ENCODE assay signal across 8 cellular contexts in genomic region chr1:45512641-45513054, GRCh38. TPM values are rescaled to one million over a fixed set of nuclear protein-coding genes. Genes with fewer than 3 reads are reported as not detected.
DNase-seq lines count a peak whose midpoint lies in the region; ATAC-seq and TF ChIP-seq lines count a peak whose summit lies in the region.

No MANE protein-coding gene starts in this region.

- intact Hi-C loops in CD8-positive, alpha-beta T cell (cut with DNase I, micrococcal nuclease), result loop anchor here (1.0 to 2.0 kb wide), 3 partner anchors 58 to 370 kb away; partner anchors contain the start of gene IPP (in 1 of the 2)
- intact Hi-C loops in esophagus muscularis mucosa (cut with DNase I), result loop anchor here (5.0 kb wide), 1 partner anchor 55 kb away; no protein-coding TSS in a partner anchor

- H3K4me1 Mint-ChIP-seq in CD8-positive, alpha-beta T cell (ENCODE audit: low read depth), result peaks cover 2% of the 10 kb centered on the region

- H3K4me3 ChIP-seq in CD8-positive, alpha-beta T cell (ENCODE audit: low read depth, low read length), result no peak overlapping the region
- H3K4me3 ChIP-seq in OCI-LY1 (ENCODE audit: low read depth, low read length, poor library complexity, severe bottlenecking), result no peak overlapping the region
- no peak overlapping the region for H3K4me3 ChIP-seq in esophagus muscularis mucosa
- H3K4me3 ChIP-seq in neural cell (ENCODE audit: low read length), result no peak overlapping the region

- H3F3A ChIP-seq in OCI-LY1 (ENCODE audit: insufficient read depth, low read length), result no peaks in the 10 kb centered on the region
- H3F3A ChIP-seq in neural cell (ENCODE audit: insufficient read depth, low read length, poor library complexity, severe bottlenecking), result no peaks in the 10 kb centered on the region

- H2AFZ ChIP-seq in OCI-LY1 (ENCODE audit: low read length) (no peak overlapping the region), neural cell (ENCODE audit: low read depth, low read length) (no peak overlapping the region)

- H3K9me2 ChIP-seq in OCI-LY1 (ENCODE audit: low read depth, low read length), result no peaks in the 10 kb centered on the region
- H3K9me2 ChIP-seq in neural cell (ENCODE audit: insufficient read depth, low read length), result no peaks in the 10 kb centered on the region

- H3K27ac ChIP-seq in CD8-positive, alpha-beta T cell (ENCODE audit: low read depth, low read length), result no peak overlapping the region
- H3K27ac ChIP-seq in OCI-LY1 (ENCODE audit: low read depth, low read length, poor library complexity, severe bottlenecking), result no peak overlapping the region
- no peak overlapping the region for H3K27ac ChIP-seq in esophagus muscularis mucosa (replicated peaks in 1 of 4)
- H3K27ac ChIP-seq in neural cell (ENCODE audit: low read length), result no peak overlapping the region

- CTCF ChIA-PET in CD8-positive, alpha-beta T cell (lab: Charles Lee), result interaction anchor here (0.6 to 3.8 kb wide), 25 partner anchors 8 to 719 kb away, joined by 3 to 132 read pairs (median 4); partner anchors contain the start of genes AKR1A1, CCDC163, MMACHC and NASP

- H3K27ac Mint-ChIP-seq in CD8-positive, alpha-beta T cell, result peak overlapping the region; percentile 4

- POLR2A ChIA-PET in CD8-positive, alpha-beta T cell (lab: Charles Lee), result interaction anchor here (4.1 kb wide), 1 partner anchor 9 kb away, joined by 18 read pairs; the partner anchor contains the start of gene PRDX1

- ATAC-seq in CD8-positive, alpha-beta T cell, result peak; percentile 65
- ATAC-seq in HG02763 (IDR thresholded peaks at IDR 0.05; ENCODE audit: unreplicated experiment), result peak; percentile 61
- no peak for ATAC-seq in HG03378 (IDR thresholded peaks at IDR 0.05; ENCODE audit: unreplicated experiment)
- no peak for ATAC-seq in HG03280 (IDR thresholded peaks at IDR 0.05; ENCODE audit: unreplicated experiment)

- H3K9ac ChIP-seq in OCI-LY1 (ENCODE audit: low read length) (no peak overlapping the region), neural cell (ENCODE audit: low read length) (no peak overlapping the region)

- no peaks in the 10 kb centered on the region for H3K27me3 Mint-ChIP-seq in CD8-positive, alpha-beta T cell (ENCODE audit: low read depth)

- no peaks in the 10 kb centered on the region for H3K9me3 ChIP-seq in CD8-positive, alpha-beta T cell (ENCODE audit: low read length)
- H3K9me3 ChIP-seq in OCI-LY1 (ENCODE audit: low read length) (no peaks in the 10 kb centered on the region), esophagus muscularis mucosa (no peaks in the 10 kb centered on the region), neural cell (ENCODE audit: low read length) (no peaks in the 10 kb centered on the region)

- H3K27me3 ChIP-seq in CD8-positive, alpha-beta T cell (ENCODE audit: insufficient read depth, low read length), result no peaks in the 10 kb centered on the region
- H3K27me3 ChIP-seq in OCI-LY1 (ENCODE audit: insufficient read depth, low read length) (no peaks in the 10 kb centered on the region), esophagus muscularis mucosa (no peaks in the 10 kb centered on the region), neural cell (ENCODE audit: insufficient read depth, low read depth, low read length) (no peaks in the 10 kb centered on the region)

- no peaks in the 10 kb centered on the region for H3K9me3 Mint-ChIP-seq in CD8-positive, alpha-beta T cell

- H3K4me3 Mint-ChIP-seq in CD8-positive, alpha-beta T cell, result no peak overlapping the region

- H4K20me1 ChIP-seq in OCI-LY1 (ENCODE audit: insufficient read depth, low read length) (no peaks in the 10 kb centered on the region), neural cell (ENCODE audit: insufficient read depth) (no peaks in the 10 kb centered on the region)

- no peaks in the 10 kb centered on the region for H3K4me1 ChIP-seq in CD8-positive, alpha-beta T cell (ENCODE audit: insufficient read depth, low read length)
- peaks cover 9% of the 10 kb centered on the region for H3K4me1 ChIP-seq in OCI-LY1 (ENCODE audit: insufficient read depth, low read length, severe bottlenecking)
- H3K4me1 ChIP-seq in esophagus muscularis mucosa, result peaks cover 10 to 35% (median 33%) of the 10 kb centered on the region in 4 donors

- TF ChIP-seq RAD21 in neural cell (conservative IDR thresholded peaks at IDR 0.05), result peak; percentile 44

- no peak for TF ChIP-seq POLR2A in esophagus muscularis mucosa (IDR thresholded peaks at IDR 0.05; ENCODE audit: low read depth)

- DNase-seq in CD8-positive, alpha-beta T cell, result peak in 6 of 7 experiments; percentile 35 to 66 (median 58)
- DNase-seq in activated T-cell treated with anti-CD3 and anti-CD28 coated beads for 1 hour (ENCODE audit: low read depth), result peak; percentile 45
- no peak for DNase-seq in esophagus muscularis mucosa (ENCODE audit: extremely low spot score)

- H3K79me2 ChIP-seq in OCI-LY1 (ENCODE audit: insufficient read depth, low read length), result peaks cover 5% of the 10 kb centered on the region; the same call in 1 of the 2 replicates
- no peaks in the 10 kb centered on the region for H3K79me2 ChIP-seq in neural cell (replicated peaks; ENCODE audit: insufficient read depth, low read length)

- TF ChIP-seq CTCF in CD8-positive, alpha-beta T cell (IDR thresholded peaks at IDR 0.05), result peak; percentile 61
- TF ChIP-seq CTCF in OCI-LY1 (IDR thresholded peaks at IDR 0.05; ENCODE audit: low read length) (peak; percentile 82), esophagus muscularis mucosa (IDR thresholded peaks at IDR 0.05) (peak; percentile 47 to 70 (median 64)), neural cell (IDR thresholded peaks at IDR 0.05; ENCODE audit: poor library complexity, severe bottlenecking) (peak; percentile 55)

- H3K4me2 ChIP-seq in OCI-LY1 (ENCODE audit: low read length) (no peak overlapping the region), neural cell (ENCODE audit: low read length) (no peak overlapping the region)

- TF ChIP-seq EP300 in esophagus muscularis mucosa (IDR thresholded peaks at IDR 0.05) (no peak), neural cell (conservative IDR thresholded peaks at IDR 0.05; ENCODE audit: poor library complexity, severe bottlenecking) (no peak)

- 100% methylated on average over 1 of the region's 1 CpG for WGBS in esophagus muscularis mucosa

- peaks cover 88% of the 10 kb centered on the region for H3K36me3 Mint-ChIP-seq in CD8-positive, alpha-beta T cell

- peaks cover 28% of the 10 kb centered on the region for H3K36me3 ChIP-seq in CD8-positive, alpha-beta T cell (ENCODE audit: insufficient read depth, low read length)
- peaks cover 99% of the 10 kb centered on the region for H3K36me3 ChIP-seq in OCI-LY1 (ENCODE audit: insufficient read depth, low read length)
- peaks cover 72 to 95% (median 87%) of the 10 kb centered on the region in 4 donors for H3K36me3 ChIP-seq in esophagus muscularis mucosa
- peaks cover 4% of the 10 kb centered on the region for H3K36me3 ChIP-seq in neural cell (ENCODE audit: insufficient read depth, low read length)

TF ChIP-seq in neural cell, 6 proteins besides CTCF, POLR2A, EP300 and RAD21:
- TF ChIP-seq EZH2 (IDR thresholded peaks at IDR 0.05; ENCODE audit: borderline replicate concordance, insufficient read depth, low read length, poor library complexity, severe bottlenecking), result no peak
- TF ChIP-seq SMC3 (conservative IDR thresholded peaks at IDR 0.05; ENCODE audit: poor library complexity), result peak; percentile 63
TF ChIP-seq in neural cell: peak in this region for 1.

RNA-seq across cellular contexts. Expression of gene PRDX1, which starts 9.0 kb away (rescaled TPM):
- total RNA-seq in CD8-positive, alpha-beta T cell, result 10 to 100 TPM; 20.4 to 27.0 TPM
- 100 to 1,000 TPM; 244 to 349 (median 321) TPM for total RNA-seq in esophagus muscularis mucosa
- polyA plus RNA-seq in neural cell, result 239 and 304 TPM in 2 replicates
- 75.4 and 84.0 TPM in 2 replicates for polyA minus RNA-seq in neural cell

RNA-seq across cellular contexts. Expression of gene MMACHC, which starts 12.5 kb away (rescaled TPM):
- under 1 TPM; 0.14 to 0.30 TPM for total RNA-seq in CD8-positive, alpha-beta T cell
- 1 to 10 TPM; 1.3 to 4.6 (median 3.3) TPM for total RNA-seq in esophagus muscularis mucosa
- 0.90 and 1.4 TPM in 2 replicates for polyA plus RNA-seq in neural cell
- polyA minus RNA-seq in neural cell, result 2.5 and 3.9 TPM in 2 replicates

RNA-seq across cellular contexts. Expression of gene CCDC163, which starts 12.8 kb away (rescaled TPM):
- total RNA-seq in CD8-positive, alpha-beta T cell, result 1 to 10 TPM; 3.9 to 4.7 TPM
- total RNA-seq in esophagus muscularis mucosa, result 1 to 10 TPM in 2 of 4 donors, under 1 TPM in 2; 0.50 to 1.3 (median 0.98) TPM
- 3.5 and 4.9 TPM in 2 replicates for polyA plus RNA-seq in neural cell
- polyA minus RNA-seq in neural cell, result 1.5 and 2.2 TPM in 2 replicates

RNA-seq across cellular contexts. Expression of gene TESK2, which starts 21.7 kb away (rescaled TPM):
- 1 to 10 TPM; 4.6 to 5.8 TPM for total RNA-seq in CD8-positive, alpha-beta T cell
- total RNA-seq in esophagus muscularis mucosa, result 1 to 10 TPM; 3.3 to 6.5 (median 4.8) TPM
- 0.50 and 0.51 TPM in 2 replicates for polyA plus RNA-seq in neural cell
- polyA minus RNA-seq in neural cell, result 0.35 and 0.49 TPM in 2 replicates

RNA-seq across cellular contexts. Expression of gene AKR1A1, which starts 38.0 kb away (rescaled TPM):
- 10 to 100 TPM; 27.2 to 31.9 TPM for total RNA-seq in CD8-positive, alpha-beta T cell
- 10 to 100 TPM; 45.6 to 64.0 (median 51.0) TPM for total RNA-seq in esophagus muscularis mucosa
- polyA plus RNA-seq in neural cell, result 149 and 170 TPM in 2 replicates
- 52.0 and 55.5 TPM in 2 replicates for polyA minus RNA-seq in neural cell

Comparison
In these comparisons a context has a peak if more than half of its experiments do, and no peak if none do; other contexts are left out.
1. ATAC-seq: peak in CD8-positive, alpha-beta T cell (single experiment) and HG02763 (single experiment); none in HG03378 (single experiment) and HG03280 (single experiment).
2. RNA of gene PRDX1, which starts 9.0 kb away (total RNA-seq): 244 to 349 TPM in esophagus muscularis mucosa; 20.4 to 27.0 TPM in CD8-positive, alpha-beta T cell; every median in the first group is over 4 times any median in the second.
3. Peak in every context shown above with its lines, with median percentiles within 50 percentile points of each other: CTCF ChIP-seq.